8 cellular contexts compared by ENCODE assay signal in the genomic region with DNA sequence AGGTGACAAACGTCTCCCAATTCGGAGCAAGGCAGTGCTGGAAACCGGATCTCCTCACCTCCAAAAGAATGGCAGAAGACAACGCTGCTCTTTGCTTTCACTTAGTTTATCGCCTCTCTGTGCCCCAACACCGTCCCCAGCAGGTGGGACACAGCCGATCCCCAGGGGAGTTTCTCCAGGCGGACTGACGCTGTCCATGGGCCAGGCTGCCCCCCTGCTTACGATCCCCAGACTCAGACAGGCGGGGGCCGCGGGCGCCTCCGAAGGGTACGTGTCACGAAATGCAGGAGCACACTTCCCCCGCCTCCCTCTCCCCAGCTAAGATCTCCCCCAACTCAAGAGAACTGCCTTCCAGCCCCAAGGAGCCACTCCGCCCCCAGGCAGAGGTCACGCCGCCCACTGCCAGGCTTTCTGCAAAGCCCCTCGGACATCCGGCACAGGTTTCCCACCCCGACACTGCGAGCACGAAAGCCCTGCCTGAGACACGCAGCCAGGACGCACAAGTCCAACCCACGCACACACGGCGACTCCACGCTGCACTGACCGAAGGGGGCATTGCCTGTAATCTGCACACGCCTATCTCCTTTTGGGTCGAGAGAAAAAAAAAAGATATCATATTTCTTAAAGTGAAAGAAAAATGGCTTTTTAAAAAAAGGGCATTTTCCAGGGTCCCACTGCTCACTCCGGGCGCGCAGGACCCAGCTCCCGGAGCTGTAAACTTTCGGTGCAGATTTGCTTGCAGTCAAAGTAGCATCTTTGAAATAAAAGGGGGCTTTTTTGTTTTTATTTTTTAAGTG. TPM values are rescaled to one million over a fixed set of nuclear protein-coding genes. Genes with fewer than 3 reads are reported as not detected.
DNase-seq lines count a peak whose midpoint lies in the region; ATAC-seq and TF ChIP-seq lines count a peak whose summit lies in the region.

No MANE protein-coding gene starts in this region.

- peaks cover 11% of the 10 kb centered on the region for H3K36me3 ChIP-seq in adipocyte (ENCODE audit: control insufficient read depth, insufficient read depth, low read length, severe bottlenecking)

- H3K4me3 ChIP-seq in AG04449 (ENCODE audit: low read depth, low read length) (peak overlapping the region; percentile 91), adipocyte (ENCODE audit: low read length) (peak overlapping the region; percentile 91)

- H3K4me1 ChIP-seq in adipocyte (ENCODE audit: control insufficient read depth, insufficient read depth, low read length) = peaks cover 48% of the 10 kb centered on the region

- no peaks in the 10 kb centered on the region for H3K9me3 ChIP-seq in adipocyte (ENCODE audit: control insufficient read depth, low read length)

- CTCF ChIA-PET in AG04449 (lab: Yijun Ruan, JAX) = interaction anchor here (1.3 to 7.7 kb wide), 4 partner anchors 17 to 661 kb away, joined by 3 to 161 read pairs (median 5); no protein-coding TSS in a partner anchor

- peak; percentile 35 to 45 for ATAC-seq in left cardiac atrium

- H3K27me3 ChIP-seq in adipocyte (replicated peaks; ENCODE audit: control insufficient read depth, insufficient read depth, low read length) = no peaks in the 10 kb centered on the region

- peak; percentile 47 for DNase-seq in AG04449 (ENCODE audit: low read depth, low spot score)
- DNase-seq in MV-4-11 (lab: John Stamatoyannopoulos, UW) = peak; percentile 47
- peak; percentile 93 for DNase-seq in adipocyte (ENCODE audit: low read depth)
- DNase-seq in left cardiac atrium = peak; percentile 76
- DNase-seq in osteocyte (ENCODE audit: extremely low spot score, unreplicated experiment) = peak; percentile 88
- DNase-seq in T-helper 9 cell = no peak
- no peak for DNase-seq in T-helper 1 cell

- peaks cover 24% of the 10 kb centered on the region for H3K36me3 Mint-ChIP-seq in osteocyte (ENCODE audit: unreplicated experiment)

- no peak overlapping the region for H3K4me3 Mint-ChIP-seq in osteocyte (ENCODE audit: unreplicated experiment)

- H3K9me3 Mint-ChIP-seq in osteocyte (ENCODE audit: unreplicated experiment) = no peaks in the 10 kb centered on the region

- H3K9ac ChIP-seq in adipocyte (ENCODE audit: low read length) = peak overlapping the region; percentile 95

- no peak overlapping the region for H3K27ac Mint-ChIP-seq in osteocyte (ENCODE audit: unreplicated experiment)

- TF ChIP-seq CTCF in AG04449 (IDR thresholded peaks at IDR 0.05; ENCODE audit: insufficient read depth, low read length, missing control alignments) (peak; percentile 34), GM12874 (IDR thresholded peaks at IDR 0.05; ENCODE audit: insufficient read depth, low read depth, low read length) (peak; percentile 21; the same call in 1 of the 2 replicates), osteocyte (IDR thresholded peaks at IDR 0.05) (peak; percentile 37)

- no peaks in the 10 kb centered on the region for H3K27me3 Mint-ChIP-seq in osteocyte (ENCODE audit: unreplicated experiment)

- POLR2A ChIA-PET in AG04449 (lab: Yijun Ruan, JAX) = interaction anchor here (0.9 to 4.1 kb wide), 3 partner anchors 238 to 402 kb away, joined by 3 to 29 read pairs (median 3); no protein-coding TSS in a partner anchor

- peaks cover 44% of the 10 kb centered on the region for H3K4me1 Mint-ChIP-seq in osteocyte (ENCODE audit: unreplicated experiment)

- intact Hi-C loops in left cardiac atrium (cut with DNase I) = loop anchor here (2.0 to 10.0 kb wide), 5 partner anchors 204 to 702 kb away; no protein-coding TSS in a partner anchor

RNA-seq across cellular contexts. Expression of gene SPRY2, which starts 1.9 kb away (rescaled TPM):
- total RNA-seq in left cardiac atrium (10 to 100 TPM; 41.4 to 42.7 TPM), osteocyte (46.1 and 52.0 TPM in 2 replicates)

Comparison
In these comparisons a context has a peak if more than half of its experiments do, and no peak if none do; other contexts are left out.
1. DNase-seq: peak in AG04449 (single experiment), MV-4-11 (single experiment), adipocyte (single experiment), left cardiac atrium (single experiment) and osteocyte (single experiment); none in T-helper 9 cell (single experiment) and T-helper 1 cell (0 of 5).
2. Peak in every context shown above with its lines, with median percentiles within 50 percentile points of each other: CTCF ChIP-seq.